8 cellular contexts compared by ENCODE assay signal in genomic region chr12:89016970-89017778, GRCh38.
A peak's percentile ranks its signal among the peaks of the same experiment; 100 is the strongest.
DNase-seq lines count a peak whose midpoint lies in the region; ATAC-seq and TF ChIP-seq lines count a peak whose summit lies in the region.

No MANE protein-coding gene starts in this region.

- no peaks in the 10 kb centered on the region for H3K36me3 ChIP-seq in CD8-positive, alpha-beta T cell (ENCODE audit: insufficient read depth, low read length)
- H3K36me3 ChIP-seq in PC-9 (ENCODE audit: low read depth), result no peaks in the 10 kb centered on the region

- no peak overlapping the region for H3K4me3 ChIP-seq in CD8-positive, alpha-beta T cell (ENCODE audit: low read depth, low read length)
- peak overlapping the region; percentile 38 for H3K4me3 ChIP-seq in LNCaP clone FGC (ENCODE audit: low read depth, low read length)
- H3K4me3 ChIP-seq in PC-9, result peak overlapping the region; percentile 17; the same call in 1 of the 2 replicates

- H3K27me3 ChIP-seq in CD8-positive, alpha-beta T cell (ENCODE audit: insufficient read depth, low read length), result no peaks in the 10 kb centered on the region
- no peaks in the 10 kb centered on the region for H3K27me3 ChIP-seq in PC-9 (ENCODE audit: insufficient read depth, low read depth)

- peak overlapping the region; percentile 55 for H2AFZ ChIP-seq in PC-9

- in situ Hi-C loops in T47D (cut with HindIII; ENCODE audit: low pct_unique_long_range_greater_than_20kb, low sequenced_read_pairs), result no loop called here

- DNase-seq in CD8-positive, alpha-beta T cell, result peak in 1 of 7 experiments; percentile 43
- DNase-seq in LNCaP clone FGC (ENCODE audit: low read depth), result peak; percentile 48
- DNase-seq in PC-9, result peak; percentile 31 to 37
- DNase-seq in T47D (ENCODE audit: low read depth in 1 of 2, low spot score in 1 of 2), result peak; percentile 15 to 84
- peak; percentile 32 for DNase-seq in iPS-NIHi7 (ENCODE audit: extremely low spot score)
- DNase-seq in smooth muscle cell of the brain vasculature (ENCODE audit: low read depth, low spot score), result peak; percentile 64

- peak; percentile 92 for TF ChIP-seq CTCF in CD8-positive, alpha-beta T cell (IDR thresholded peaks at IDR 0.05)
- peak; percentile 76 for TF ChIP-seq CTCF in LNCaP clone FGC (IDR thresholded peaks at IDR 0.05; ENCODE audit: control insufficient read depth, extremely low read depth, insufficient read depth)
- TF ChIP-seq CTCF in PC-9 (conservative IDR thresholded peaks at IDR 0.05), result peak; percentile 85

- no TSS peak for BruUV-seq in PC-9 (replicated peaks; lab: Mats Ljungman, UMichigan)

- H3K27ac Mint-ChIP-seq in CD8-positive, alpha-beta T cell, result no peak overlapping the region

- intact Hi-C loops in CD8-positive, alpha-beta T cell (cut with DNase I, micrococcal nuclease), result loop anchor here (1.0 to 10.0 kb wide), 4 partner anchors 335 to 1942 kb away; partner anchors contain the start of genes CCER1 (in 1 of the 2) and DUSP6 (in 1 of the 2)
- intact Hi-C loops in PC-9 (cut with micrococcal nuclease; ENCODE audit: unreplicated experiment), result loop anchor here (1.0 to 5.0 kb wide), 4 partner anchors 863 to 1920 kb away; partner anchors contain the start of genes CEP290 and TMTC3

- POLR2A ChIA-PET in CD8-positive, alpha-beta T cell (lab: Charles Lee), result interaction anchor here (0.6 kb wide), 1 partner anchor 451 kb away, joined by 3 read pairs; no protein-coding TSS in a partner anchor
- POLR2A ChIA-PET in PC-9 (lab: Charles Lee; ENCODE audit: unreplicated experiment), result no interaction called here

- H3K27ac ChIP-seq in CD8-positive, alpha-beta T cell (ENCODE audit: low read depth, low read length), result no peak overlapping the region
- H3K27ac ChIP-seq in PC-9, result no peak overlapping the region

- no peaks in the 10 kb centered on the region for H3K79me2 ChIP-seq in PC-9 (ENCODE audit: low read depth)

- no peaks in the 10 kb centered on the region for H4K20me1 ChIP-seq in PC-9 (ENCODE audit: insufficient read depth)

- no peaks in the 10 kb centered on the region for H3K9me2 ChIP-seq in PC-9 (ENCODE audit: insufficient read depth)

- H3K4me1 ChIP-seq in CD8-positive, alpha-beta T cell (ENCODE audit: insufficient read depth, low read length), result no peaks in the 10 kb centered on the region
- peaks cover 10% of the 10 kb centered on the region; the same call in 1 of the 2 replicates for H3K4me1 ChIP-seq in PC-9 (replicated peaks; ENCODE audit: insufficient read depth)

- H3F3A ChIP-seq in PC-9 (ENCODE audit: insufficient read depth, low read depth), result no peaks in the 10 kb centered on the region

- H3K4me2 ChIP-seq in PC-9, result peak overlapping the region; percentile 68

- H3K4me1 Mint-ChIP-seq in CD8-positive, alpha-beta T cell (ENCODE audit: low read depth), result peaks cover 3% of the 10 kb centered on the region

- H3K9me3 ChIP-seq in CD8-positive, alpha-beta T cell (ENCODE audit: low read length), result no peaks in the 10 kb centered on the region
- no peaks in the 10 kb centered on the region for H3K9me3 ChIP-seq in PC-9 (ENCODE audit: insufficient read depth, low read depth)

- H3K36me3 Mint-ChIP-seq in CD8-positive, alpha-beta T cell, result no peaks in the 10 kb centered on the region

- H3K9me3 Mint-ChIP-seq in CD8-positive, alpha-beta T cell, result no peaks in the 10 kb centered on the region

- ATAC-seq in CD8-positive, alpha-beta T cell, result peak; percentile 42
- peak; percentile 47 for ATAC-seq in GM18907 (IDR thresholded peaks at IDR 0.05; ENCODE audit: unreplicated experiment)
- ATAC-seq in GM19324 (IDR thresholded peaks at IDR 0.05; ENCODE audit: low FRiP score, unreplicated experiment), result no peak

- peaks cover 6% of the 10 kb centered on the region for H3K27me3 Mint-ChIP-seq in CD8-positive, alpha-beta T cell (ENCODE audit: low read depth)

- CTCF ChIA-PET in CD8-positive, alpha-beta T cell (lab: Charles Lee), result interaction anchor here (0.5 to 6.1 kb wide), 33 partner anchors 9 to 1042 kb away, joined by 3 to 109 read pairs (median 4); partner anchors contain the start of genes GALNT4 and POC1B
- CTCF ChIA-PET in PC-9 (lab: Charles Lee), result interaction anchor here (0.6 to 0.7 kb wide), 3 partner anchors 359 to 445 kb away, joined by 3 to 4 read pairs (median 3); no protein-coding TSS in a partner anchor

- H3K4me3 Mint-ChIP-seq in CD8-positive, alpha-beta T cell, result no peak overlapping the region
